Comparison of ENCODE assay signal across 8 cellular contexts in the genomic region with DNA sequence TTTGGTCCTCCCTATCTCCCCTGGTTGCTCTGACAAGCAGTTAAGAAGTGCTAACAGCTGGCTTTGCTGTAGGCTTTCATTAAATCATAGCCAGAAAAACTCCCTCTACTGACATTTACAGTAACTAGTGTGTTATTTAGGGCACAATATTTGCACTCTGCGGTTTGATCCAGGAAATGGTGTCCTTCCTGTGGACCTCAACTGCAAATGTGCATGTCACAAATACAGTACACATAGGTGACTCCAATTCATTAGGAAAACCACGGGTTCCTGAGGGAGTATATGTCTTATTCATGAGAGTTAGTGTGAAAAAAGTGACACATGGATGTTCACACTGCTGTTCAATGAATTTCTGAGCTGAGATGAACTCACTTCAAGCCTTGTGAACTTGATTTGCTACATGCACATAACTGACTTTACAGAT.
A peak's percentile ranks its signal among the peaks of the same experiment; 100 is the strongest.
DNase-seq lines count a peak whose midpoint lies in the region; ATAC-seq and TF ChIP-seq lines count a peak whose summit lies in the region.

No MANE protein-coding gene starts in this region.

- H3K27ac Mint-ChIP-seq in CD14-positive monocyte = peak overlapping the region; percentile 94 to 98 (median 96)
- no peak overlapping the region for H3K27ac Mint-ChIP-seq in nephron progenitor cell

- no peaks in the 10 kb centered on the region for H3K36me3 ChIP-seq in mucosa of rectum (ENCODE audit: control insufficient read depth in 2 of 2, insufficient read depth in 2 of 2, low read length in 2 of 2)

- intact Hi-C loops in CD14-positive monocyte (cut with micrococcal nuclease) = loop anchor here (1.0 to 10.0 kb wide), 3 partner anchors 25 to 84 kb away; no protein-coding TSS in a partner anchor

- no peaks in the 10 kb centered on the region for H3K9me3 Mint-ChIP-seq in CD14-positive monocyte
- no peaks in the 10 kb centered on the region for H3K9me3 Mint-ChIP-seq in nephron progenitor cell

- H3K27ac ChIP-seq in mucosa of rectum (ENCODE audit: low read depth in 2 of 2, low read length in 2 of 2) = no peak overlapping the region

- H3K9ac ChIP-seq in mucosa of rectum (ENCODE audit: low read depth in 1 of 2, low read length in 2 of 2) = peak overlapping the region in 1 of 2 donors; percentile 22

- H3K4me1 Mint-ChIP-seq in CD14-positive monocyte (peaks cover 34% of the 10 kb centered on the region), nephron progenitor cell (peaks cover 52% of the 10 kb centered on the region)

- in situ Hi-C loops in astrocyte of the spinal cord (cut with HindIII; ENCODE audit: low sequenced_read_pairs) = no loop called here

- H3K36me3 Mint-ChIP-seq in CD14-positive monocyte (no peaks in the 10 kb centered on the region), nephron progenitor cell (ENCODE audit: low read depth) (peaks cover 18% of the 10 kb centered on the region)

- H3K27me3 Mint-ChIP-seq in CD14-positive monocyte (ENCODE audit: low read depth in 3 of 3) = peaks cover 0 to 4% (median 2%) of the 10 kb centered on the region in 3 donors
- H3K27me3 Mint-ChIP-seq in nephron progenitor cell (ENCODE audit: low read depth, poor library complexity) = peaks cover 3% of the 10 kb centered on the region

- H3K27me3 ChIP-seq in mucosa of rectum (ENCODE audit: control insufficient read depth in 2 of 2, insufficient read depth in 2 of 2, low read length in 2 of 2) = peaks cover 0 to 2% of the 10 kb centered on the region in 2 donors

- peak overlapping the region; percentile 47 to 86 for H3K4me3 Mint-ChIP-seq in CD14-positive monocyte
- no peak overlapping the region for H3K4me3 Mint-ChIP-seq in nephron progenitor cell

- peak; percentile 72 for DNase-seq in CD14-positive monocyte (ENCODE audit: low spot score)
- DNase-seq in NCI-H446 (lab: John Stamatoyannopoulos, UW) = peak; percentile 52 to 56
- peak; percentile 68 for DNase-seq in astrocyte of the spinal cord (ENCODE audit: low read depth, low spot score)
- DNase-seq in nephron progenitor cell = no peak
- no peak for DNase-seq in stimulated activated CD4-positive, alpha-beta T cell treated with anti-CD3 and anti-CD28 coated beads, Interleukin-4, amount 100 ng/mL, for 4 hours

- ATAC-seq in GM18517 (IDR thresholded peaks at IDR 0.05; ENCODE audit: unreplicated experiment) (peak; percentile 97), HG02973 (IDR thresholded peaks at IDR 0.05; ENCODE audit: unreplicated experiment) (peak; percentile 76)

- TF ChIP-seq CTCF in CD14-positive monocyte (IDR thresholded peaks at IDR 0.05) (peak; percentile 23), astrocyte of the spinal cord (IDR thresholded peaks at IDR 0.05; ENCODE audit: low read depth, low read length) (peak; percentile 19), nephron progenitor cell (IDR thresholded peaks at IDR 0.05) (no peak)

- H3K9me3 ChIP-seq in mucosa of rectum (ENCODE audit: control insufficient read depth in 2 of 2, low read length in 2 of 2) = no peaks in the 10 kb centered on the region

- H3K4me1 ChIP-seq in mucosa of rectum (ENCODE audit: control insufficient read depth in 2 of 2, insufficient read depth in 2 of 2, low read length in 2 of 2) = peaks cover 11 to 15% of the 10 kb centered on the region in 2 donors

- H3K4me3 ChIP-seq in astrocyte of the spinal cord (ENCODE audit: low read depth, low read length) = no peak overlapping the region
- H3K4me3 ChIP-seq in mucosa of rectum (ENCODE audit: low read length in 2 of 2) = peak overlapping the region; percentile 29 to 40

Comparison
In these comparisons a context has a peak if more than half of its experiments do, and no peak if none do; other contexts are left out.
1. DNase-seq: peak in CD14-positive monocyte (single experiment), NCI-H446 (2 of 2) and astrocyte of the spinal cord (single experiment); none in nephron progenitor cell (single experiment) and stimulated activated CD4-positive, alpha-beta T cell treated with anti-CD3 and anti-CD28 coated beads, Interleukin-4, amount 100 ng/mL, for 4 hours (0 of 2).